Comparison of ENCODE assay signal across 8 cellular contexts in the genomic region with DNA sequence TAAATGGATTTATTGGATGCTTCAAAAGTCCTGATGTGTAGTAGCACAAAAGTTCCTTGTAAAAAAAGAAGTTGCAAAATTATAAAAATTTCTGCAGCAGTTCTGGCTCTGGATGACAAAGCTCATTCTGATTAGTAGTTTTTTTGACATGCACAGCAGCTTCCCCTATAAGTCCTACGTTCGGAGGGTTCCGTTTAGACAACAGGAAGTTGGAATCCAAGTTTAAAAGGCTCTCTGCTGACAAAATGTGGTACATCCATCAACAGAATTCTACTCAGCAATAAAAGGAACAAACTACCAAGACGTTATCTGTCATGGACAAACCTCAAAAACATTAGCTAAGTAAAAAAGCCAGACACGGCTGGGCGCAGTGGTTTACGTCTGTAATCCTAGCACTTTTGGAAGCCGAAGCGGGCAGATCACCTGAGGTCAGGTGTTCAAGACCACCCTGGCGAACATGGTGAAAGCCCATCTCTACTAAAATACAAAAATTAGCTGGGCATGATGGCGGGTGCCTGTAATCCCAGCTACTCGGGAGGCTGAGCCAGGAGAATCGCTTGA. TPM values are rescaled to one million over a fixed set of nuclear protein-coding genes. Genes with fewer than 3 reads are reported as not detected.
DNase-seq lines count a peak whose midpoint lies in the region; ATAC-seq and TF ChIP-seq lines count a peak whose summit lies in the region.
"Not testable (repeated sequence)": the region's sequence is repeated elsewhere in the genome, so short reads cannot be mapped to it uniquely, and the experiment has no call there.

No MANE protein-coding gene starts in this region.

- ATAC-seq in activated B cell treated with CpG ODN at 0.5 μM for 24 hours (ENCODE audit: low read depth); thoracic aorta (ENCODE audit: insufficient number of reproducible peaks, low FRiP score, low read depth): not testable (repeated sequence)
- ATAC-seq in memory B cell (ENCODE audit: low read depth): peak; percentile 35

- DNase-seq in CD4-positive, alpha-beta memory T cell; activated B cell treated with CpG ODN at 0.5 μM for 24 hours; foreskin fibroblast; memory B cell (ENCODE audit: low spot score in 2 of 2); thoracic aorta (ENCODE audit: low spot score): not testable (repeated sequence)
- DNase-seq in KBM-7: peak; percentile 70

- peak overlapping the region; percentile 31 for H2AFZ ChIP-seq in parathyroid adenoma

- H3K4me1 ChIP-seq in CD4-positive, alpha-beta memory T cell (ENCODE audit: insufficient read depth, low read length); parathyroid adenoma; thoracic aorta (ENCODE audit: control insufficient read depth in 1 of 2, low read depth in 2 of 2): not testable (repeated sequence)

- POLR2A ChIA-PET in CD4-positive, alpha-beta memory T cell (lab: Charles Lee; ENCODE audit: partially characterized antibody): interaction anchor here (0.6 to 4.9 kb wide), 4 partner anchors 12 to 46 kb away, joined by 4 to 40 read pairs (median 5); partner anchors contain the start of genes MCEE and NAGK
- POLR2A ChIA-PET in activated B cell treated with CpG ODN at 0.5 μM for 24 hours (lab: Charles Lee): interaction anchor here (1.5 to 2.1 kb wide), 2 partner anchors 12 to 16 kb away, joined by 8 to 9 read pairs; partner anchors contain the start of gene NAGK

- not testable (repeated sequence) for H3K27ac ChIP-seq in CD4-positive, alpha-beta memory T cell (ENCODE audit: low read depth, low read length); parathyroid adenoma; thoracic aorta

- in situ Hi-C loops in KBM-7 (cut with MboI; ENCODE audit: low pct_unique_long_range_greater_than_20kb, low sequenced_read_pairs): not testable (repeated sequence)

- H3K9ac ChIP-seq in parathyroid adenoma: not testable (repeated sequence)

- peak overlapping the region in 1 of 7 donors; percentile 51 for H3K27ac Mint-ChIP-seq in CD4-positive, alpha-beta memory T cell
- not testable (repeated sequence) for H3K27ac Mint-ChIP-seq in activated B cell treated with CpG ODN at 0.5 μM for 24 hours, memory B cell
- peak overlapping the region; percentile 87 for H3K27ac Mint-ChIP-seq in dendritic cell treated with granulocyte-macrophage colony-stimulating factor and Interleukin-4, amounts not matched to agents 40 ng/mL and 50 ng/mL, for 4 days

- not testable (repeated sequence) for H3K9me3 Mint-ChIP-seq in CD4-positive, alpha-beta memory T cell; activated B cell treated with CpG ODN at 0.5 μM for 24 hours; dendritic cell treated with granulocyte-macrophage colony-stimulating factor and Interleukin-4, amounts not matched to agents 40 ng/mL and 50 ng/mL, for 4 days; memory B cell

- H3K27me3 Mint-ChIP-seq in CD4-positive, alpha-beta memory T cell; dendritic cell treated with granulocyte-macrophage colony-stimulating factor and Interleukin-4, amounts not matched to agents 40 ng/mL and 50 ng/mL, for 4 days; memory B cell: not testable (repeated sequence)
- H3K27me3 Mint-ChIP-seq in activated B cell treated with CpG ODN at 0.5 μM for 24 hours: peaks cover 19% of the 10 kb centered on the region

- peak overlapping the region; percentile 58 for H3K4me2 ChIP-seq in parathyroid adenoma (ENCODE audit: low read length)

- not testable (repeated sequence) for H3K36me3 ChIP-seq in CD4-positive, alpha-beta memory T cell (ENCODE audit: insufficient read depth, low read length); parathyroid adenoma (ENCODE audit: control insufficient read depth, insufficient read depth, low read length); thoracic aorta

- peaks cover 6 to 22% (median 16%) of the 10 kb centered on the region in 4 donors for H3K4me1 Mint-ChIP-seq in CD4-positive, alpha-beta memory T cell
- H3K4me1 Mint-ChIP-seq in activated B cell treated with CpG ODN at 0.5 μM for 24 hours: peaks cover 14% of the 10 kb centered on the region
- H3K4me1 Mint-ChIP-seq in dendritic cell treated with granulocyte-macrophage colony-stimulating factor and Interleukin-4, amounts not matched to agents 40 ng/mL and 50 ng/mL, for 4 days (ENCODE audit: low read depth): peaks cover 37% of the 10 kb centered on the region
- not testable (repeated sequence) for H3K4me1 Mint-ChIP-seq in memory B cell

- H3K36me3 Mint-ChIP-seq in CD4-positive, alpha-beta memory T cell: peaks cover 3 to 13% of the 10 kb centered on the region in 2 donors
- H3K36me3 Mint-ChIP-seq in activated B cell treated with CpG ODN at 0.5 μM for 24 hours (ENCODE audit: low read depth); memory B cell: not testable (repeated sequence)
- H3K36me3 Mint-ChIP-seq in dendritic cell treated with granulocyte-macrophage colony-stimulating factor and Interleukin-4, amounts not matched to agents 40 ng/mL and 50 ng/mL, for 4 days (ENCODE audit: low read depth): peaks cover 15% of the 10 kb centered on the region

- CTCF ChIA-PET in CD4-positive, alpha-beta memory T cell (lab: Charles Lee; ENCODE audit: partially characterized antibody): interaction anchor here (1.3 kb wide), 1 partner anchor 14 kb away, joined by 3 read pairs; no protein-coding TSS in a partner anchor
- CTCF ChIA-PET in activated B cell treated with CpG ODN at 0.5 μM for 24 hours (lab: Charles Lee): not testable (repeated sequence)

- H3K4me3 Mint-ChIP-seq in CD4-positive, alpha-beta memory T cell: peak overlapping the region in 7 of 8 donors; percentile 25 to 79 (median 61)
- peak overlapping the region; percentile 52 for H3K4me3 Mint-ChIP-seq in activated B cell treated with CpG ODN at 0.5 μM for 24 hours
- H3K4me3 Mint-ChIP-seq in dendritic cell treated with granulocyte-macrophage colony-stimulating factor and Interleukin-4, amounts not matched to agents 40 ng/mL and 50 ng/mL, for 4 days: peak overlapping the region; percentile 30
- peak overlapping the region; percentile 59 for H3K4me3 Mint-ChIP-seq in memory B cell

- not testable (repeated sequence) for H3K4me3 ChIP-seq in CD4-positive, alpha-beta memory T cell (ENCODE audit: low read length in 2 of 2); parathyroid adenoma (ENCODE audit: low read depth, low read length)
- H3K4me3 ChIP-seq in foreskin fibroblast (ENCODE audit: low read depth in 1 of 2, low read length in 2 of 2) (peak overlapping the region; percentile 17 to 39), thoracic aorta (peak overlapping the region; percentile 38)

- intact Hi-C loops in CD4-positive, alpha-beta memory T cell (cut with micrococcal nuclease); activated B cell treated with CpG ODN at 0.5 μM for 24 hours (cut with micrococcal nuclease): not testable (repeated sequence)
- intact Hi-C loops in dendritic cell treated with granulocyte-macrophage colony-stimulating factor and Interleukin-4, amounts not matched to agents 40 ng/mL and 50 ng/mL, for 4 days (cut with micrococcal nuclease): loop anchor here (2.0 kb wide), 1 partner anchor 15 kb away; the partner anchor contains the start of gene NAGK

- H3K79me2 ChIP-seq in parathyroid adenoma: not testable (repeated sequence)

- not testable (repeated sequence) for TF ChIP-seq CTCF in activated B cell treated with CpG ODN at 0.5 μM for 24 hours (IDR thresholded peaks at IDR 0.05); foreskin fibroblast (IDR thresholded peaks at IDR 0.05; ENCODE audit: low read depth, low read length); parathyroid adenoma (IDR thresholded peaks at IDR 0.05); thoracic aorta (IDR thresholded peaks at IDR 0.05)

- not testable (repeated sequence) for H3K27me3 ChIP-seq in CD4-positive, alpha-beta memory T cell (ENCODE audit: insufficient read depth, low read length); parathyroid adenoma (ENCODE audit: control insufficient read depth, insufficient read depth, low read length); thoracic aorta (replicated peaks; ENCODE audit: insufficient read depth)

- H3K9me3 ChIP-seq in CD4-positive, alpha-beta memory T cell (ENCODE audit: control insufficient read depth in 1 of 2, low read length in 2 of 2); parathyroid adenoma (ENCODE audit: control insufficient read depth, low read length); thoracic aorta: not testable (repeated sequence)

RNA-seq across cellular contexts. Expression of gene NAGK, which starts 15.4 kb away (rescaled TPM):
- total RNA-seq in CD4-positive, alpha-beta memory T cell: 100 to 1,000 TPM; 161 to 167 TPM
- 10 to 100 TPM; 73.8 to 82.4 TPM for polyA plus RNA-seq in CD4-positive, alpha-beta memory T cell
- total RNA-seq in activated B cell treated with CpG ODN at 0.5 μM for 24 hours: 175 and 208 TPM in 2 replicates
- 100 to 1,000 TPM in 1 of 2 donors, 10 to 100 TPM in 1; 46.6 to 125 TPM for total RNA-seq in thoracic aorta

RNA-seq across cellular contexts. Expression of gene MCEE, which starts 46.2 kb away (rescaled TPM):
- 10 to 100 TPM; 27.1 to 30.0 TPM for total RNA-seq in CD4-positive, alpha-beta memory T cell
- 10 to 100 TPM; 20.7 to 24.7 TPM for polyA plus RNA-seq in CD4-positive, alpha-beta memory T cell
- total RNA-seq in activated B cell treated with CpG ODN at 0.5 μM for 24 hours (11.1 and 12.2 TPM in 2 replicates), thoracic aorta (10 to 100 TPM in 1 of 2 donors, 1 to 10 TPM in 1; 5.8 to 10.6 TPM)

RNA-seq across cellular contexts. Expression of gene MPHOSPH10, which starts 46.6 kb away (rescaled TPM):
- total RNA-seq in CD4-positive, alpha-beta memory T cell: 10 to 100 TPM; 50.6 to 54.2 TPM
- 10 to 100 TPM; 13.4 to 32.0 TPM for polyA plus RNA-seq in CD4-positive, alpha-beta memory T cell
- 47.6 and 47.8 TPM in 2 replicates for total RNA-seq in activated B cell treated with CpG ODN at 0.5 μM for 24 hours
- total RNA-seq in thoracic aorta: 10 to 100 TPM; 17.2 to 37.0 TPM
